Comparison of ENCODE assay signal across 8 cellular contexts in the genomic region with DNA sequence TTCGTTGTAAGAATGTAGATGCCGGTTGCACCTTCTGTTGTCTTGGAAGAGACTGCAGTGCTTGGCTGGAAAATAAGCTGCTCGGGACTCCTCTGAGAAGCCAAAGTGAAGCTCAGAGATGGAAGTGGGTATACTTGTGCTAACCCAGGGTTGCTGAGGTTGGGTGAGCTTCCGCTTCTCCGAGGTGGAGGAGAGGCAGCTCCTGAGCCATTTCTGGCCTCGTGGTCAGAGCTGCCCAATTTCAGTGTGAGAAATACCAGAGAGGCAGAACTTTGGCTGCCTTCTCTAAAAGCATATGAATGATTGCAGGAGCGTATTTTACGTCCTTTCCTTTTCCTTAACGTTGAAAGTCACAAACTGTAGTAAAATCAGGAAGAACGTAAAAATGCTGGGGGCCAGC.
DNase-seq lines count a peak whose midpoint lies in the region; ATAC-seq and TF ChIP-seq lines count a peak whose summit lies in the region.
"Not testable (repeated sequence)": the region's sequence is repeated elsewhere in the genome, so short reads cannot be mapped to it uniquely, and the experiment has no call there.

No MANE protein-coding gene starts in this region.

- H3K9me3 ChIP-seq in H9 (ENCODE audit: control insufficient read depth, low read depth, low read length); uterus: not testable (repeated sequence)

- not testable (repeated sequence) for H2BK12ac ChIP-seq in H9 (ENCODE audit: insufficient read length, low read depth, low read length)

- POLR2A ChIA-PET in WTC11 (lab: Charles Lee), result not testable (repeated sequence)

- peak overlapping the region in 1 of 2 experiments; percentile 36; a peak in 2 of 5 replicates for H3K4me3 Mint-ChIP-seq in H9
- not testable (repeated sequence) for H3K4me3 Mint-ChIP-seq in WTC11

- H4K91ac ChIP-seq in H9 (ENCODE audit: insufficient read length, low read depth, low read length), result not testable (repeated sequence)

- WGBS in H9 (ENCODE audit: extremely low coverage, insufficient read length, low lambda C conversion rate), result no CpG with 5 or more reads among the region's 10 CpGs

- not testable (repeated sequence) for H2AK5ac ChIP-seq in H9 (ENCODE audit: insufficient read length, low read length)

- H3K23ac ChIP-seq in H9 (ENCODE audit: insufficient read length, low read depth, low read length), result not testable (repeated sequence)

- H3K4ac ChIP-seq in H9 (ENCODE audit: low read depth, low read length), result not testable (repeated sequence)

- H4K8ac ChIP-seq in H9 (replicated peaks; ENCODE audit: insufficient read length, low read depth, low read length), result not testable (repeated sequence)

- H3K23me2 ChIP-seq in H9 (ENCODE audit: insufficient read length, low read depth, low read length, poor library complexity, severe bottlenecking), result not testable (repeated sequence)

- ATAC-seq in GM18868 (IDR thresholded peaks at IDR 0.05; ENCODE audit: unreplicated experiment) (peak; percentile 40), HG03439 (IDR thresholded peaks at IDR 0.05; ENCODE audit: unreplicated experiment) (peak; percentile 15), WTC11 (peak; percentile 8), left ventricle myocardium superior (peak; percentile 47), omental fat pad (ENCODE audit: low FRiP score) (peak; percentile 7)

- H2BK20ac ChIP-seq in H9 (ENCODE audit: low read depth, low read length, poor library complexity, severe bottlenecking), result not testable (repeated sequence)

- H3T11ph ChIP-seq in H9 (ENCODE audit: low read length), result not testable (repeated sequence)

- H4K20me1 ChIP-seq in H9 (ENCODE audit: control insufficient read depth, insufficient read depth, insufficient read length), result not testable (repeated sequence)

- H3K9ac ChIP-seq in H9 (ENCODE audit: extremely low read depth, insufficient read length, low read length), result peak overlapping the region; percentile 50

- not testable (repeated sequence) for DNase-seq in H9; WTC11 (ENCODE audit: low spot score); brain microvascular endothelial cell; left ventricle myocardium superior; omental fat pad (ENCODE audit: low spot score); uterus

- not testable (repeated sequence) for H3K36me3 Mint-ChIP-seq in H9 (ENCODE audit: insufficient read depth in 1 of 3, low read depth in 3 of 3); WTC11

- not testable (repeated sequence) for H3K4me1 ChIP-seq in H9 (ENCODE audit: insufficient read depth, low read length); uterus

- not testable (repeated sequence) for H3K79me1 ChIP-seq in H9 (ENCODE audit: insufficient read depth, low read depth, low read length, poor library complexity, severe bottlenecking)

- not testable (repeated sequence) for H3K27ac Mint-ChIP-seq in H9, WTC11

- intact Hi-C loops in left ventricle myocardium superior (cut with micrococcal nuclease); uterus (cut with DNase I; ENCODE audit: low total_unique reads): not testable (repeated sequence)

- H3K4me1 Mint-ChIP-seq in H9, WTC11: not testable (repeated sequence)

- in situ Hi-C loops in brain microvascular endothelial cell (cut with HindIII; ENCODE audit: low pct_ligation_motif_present, low sequenced_read_pairs), result not testable (repeated sequence)

- H3K27me3 Mint-ChIP-seq in H9 (ENCODE audit: low read depth); WTC11 (ENCODE audit: low read depth): not testable (repeated sequence)

- peak overlapping the region; percentile 53 for H3K4me2 ChIP-seq in H9 (ENCODE audit: insufficient read depth, insufficient read length, low read length)

- H3K27ac ChIP-seq in H9 (ENCODE audit: insufficient read length, low read depth, low read length), result peak overlapping the region; percentile 39
- not testable (repeated sequence) for H3K27ac ChIP-seq in brain microvascular endothelial cell
- peak overlapping the region; percentile 74 to 79 for H3K27ac ChIP-seq in uterus

- H3K9me3 Mint-ChIP-seq in H9, WTC11: not testable (repeated sequence)

- H3K14ac ChIP-seq in H9 (ENCODE audit: insufficient read depth, low read length), result not testable (repeated sequence)

- not testable (repeated sequence) for H3K27me3 ChIP-seq in H9 (ENCODE audit: insufficient read depth, low read length); brain microvascular endothelial cell (replicated peaks); uterus

- not testable (repeated sequence) for H3K36me3 ChIP-seq in brain microvascular endothelial cell (replicated peaks); uterus

- not testable (repeated sequence) for H2BK15ac ChIP-seq in H9 (ENCODE audit: low read depth, low read length)

- not testable (repeated sequence) for H2AFZ ChIP-seq in H9 (ENCODE audit: low read length)

- not testable (repeated sequence) for H3K56ac ChIP-seq in H9 (ENCODE audit: insufficient read length, low read depth, low read length)

- H2BK120ac ChIP-seq in H9 (ENCODE audit: low read depth, low read length, poor library complexity, severe bottlenecking), result not testable (repeated sequence)

- H3K79me2 ChIP-seq in H9 (ENCODE audit: insufficient read depth, low read length), result not testable (repeated sequence)

- not testable (repeated sequence) for H2BK5ac ChIP-seq in H9 (ENCODE audit: insufficient read length, low read length)

- H3K4me3 ChIP-seq in brain microvascular endothelial cell (ENCODE audit: low read depth, low read length), result peak overlapping the region; percentile 57
- H3K4me3 ChIP-seq in uterus, result peak overlapping the region in 1 of 2 donors; percentile 16

- TF ChIP-seq CTCF in H9 (conservative IDR thresholded peaks at IDR 0.05); WTC11 (IDR thresholded peaks at IDR 0.05); brain microvascular endothelial cell (IDR thresholded peaks at IDR 0.05; ENCODE audit: low read depth, low read length, missing control alignments); omental fat pad (IDR thresholded peaks at IDR 0.05); uterus (IDR thresholded peaks at IDR 0.05): not testable (repeated sequence)

- CTCF ChIA-PET in WTC11 (lab: Charles Lee), result not testable (repeated sequence)

- TF ChIP-seq POLR2A in uterus (IDR thresholded peaks at IDR 0.05), result not testable (repeated sequence)

- H3K18ac ChIP-seq in H9 (ENCODE audit: insufficient read length, low read depth, low read length), result not testable (repeated sequence)

- not testable (repeated sequence) for H4K5ac ChIP-seq in H9 (ENCODE audit: insufficient read length, low read depth, low read length)
